6 cellular contexts compared by ENCODE assay signal in the genomic region with DNA sequence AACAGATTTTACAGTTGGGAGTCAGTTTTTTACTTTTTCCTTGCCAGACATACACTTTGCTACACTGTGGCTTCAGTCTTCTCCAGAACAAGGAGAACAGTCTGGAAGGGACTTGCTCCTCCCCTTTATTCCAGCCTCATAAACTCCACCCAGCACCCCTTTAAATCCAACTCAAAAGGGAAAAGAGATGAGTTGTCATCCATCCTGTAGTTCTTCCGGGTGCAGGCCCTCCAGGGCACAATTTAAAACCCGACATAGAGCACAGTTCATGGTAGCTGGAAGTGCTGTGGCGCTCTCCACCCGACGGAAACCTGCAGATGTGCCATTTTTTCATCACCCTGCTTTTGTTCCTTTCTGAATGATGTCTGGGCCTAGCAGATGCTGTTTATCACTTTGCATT.
"Had no signal": no experiment of that assay in that cellular context is flagged by ENCODE, and none has a peak within 500 bp of the region (broad histone marks: within the 10 kb centered on the region; RNA-seq: fewer than 3 reads in every experiment).

No MANE protein-coding gene starts in this region.

- DNase-seq: GM23248, GOT3, H9, HCEC 1CT, KBM-7 had no signal

- H3K4me3 Mint-ChIP-seq: H9, IgD-negative memory B cell had no signal

- H3K4me3 ChIP-seq: GM23248 had no signal

- H3K27ac Mint-ChIP-seq: H9, IgD-negative memory B cell had no signal

- H3K27ac ChIP-seq: GM23248 had no signal

- H3K4me1 Mint-ChIP-seq: H9, IgD-negative memory B cell had no signal

- H3K27me3 Mint-ChIP-seq: IgD-negative memory B cell had no signal

- H3K9me3 Mint-ChIP-seq: H9 had no signal
